Comparison of ENCODE assay signal across 20 cellular contexts in the genomic region with DNA sequence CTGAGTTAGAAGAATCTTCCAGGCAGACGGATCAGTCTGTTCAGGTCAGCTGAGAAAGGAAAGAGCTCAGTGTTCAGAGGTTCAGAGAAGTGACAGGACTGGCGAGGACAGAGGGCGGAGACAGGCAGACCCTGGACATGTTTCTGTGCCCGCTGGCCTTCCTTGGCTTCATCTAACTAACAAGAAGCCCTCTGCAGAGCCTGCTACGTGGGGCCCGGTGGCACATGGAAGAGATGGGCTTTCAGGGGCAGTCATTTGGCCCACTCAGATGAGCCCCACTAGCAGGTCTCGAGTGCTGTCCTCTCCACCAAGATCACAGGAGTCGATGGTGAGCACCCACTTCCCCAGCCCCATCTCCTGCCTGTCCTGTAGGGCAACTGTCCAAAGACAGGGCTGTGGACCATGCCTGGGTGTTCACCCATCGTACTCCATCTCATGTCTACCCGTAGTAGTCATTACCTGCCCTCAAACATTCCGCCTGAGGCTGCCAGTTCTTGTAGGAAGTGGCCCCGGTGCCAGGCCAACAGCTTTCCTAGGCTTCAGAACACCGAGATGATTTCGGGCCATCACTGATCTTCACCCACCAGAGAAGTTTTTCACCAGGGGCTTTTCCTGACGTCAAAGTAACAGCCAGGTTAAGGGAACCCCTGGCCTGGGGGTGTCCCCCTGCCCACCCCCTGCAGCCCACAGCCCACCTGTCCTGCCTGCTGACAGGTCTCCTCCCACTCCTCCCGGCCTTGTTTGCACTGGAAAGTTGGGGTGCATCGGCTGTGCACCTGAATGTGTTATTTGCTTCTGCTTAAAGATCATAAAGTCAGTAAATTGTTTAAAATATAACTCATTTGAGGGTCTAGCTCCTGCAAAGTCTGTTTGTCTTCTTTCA. TPM values are rescaled to one million over a fixed set of nuclear protein-coding genes. Genes with fewer than 3 reads are reported as not detected.
"Had no signal": no experiment of that assay in that cellular context is flagged by ENCODE, and none has a peak within 500 bp of the region (broad histone marks: within the 10 kb centered on the region; RNA-seq: fewer than 3 reads in every experiment).

No MANE protein-coding gene starts in this region.

- H3K4me1 Mint-ChIP-seq: naive thymus-derived CD4-positive, alpha-beta T cell; stimulated activated effector memory CD8-positive, alpha-beta T cell treated with anti-CD3 and anti-CD28 coated beads, Interleukin-12 subunit alpha, Interleukin-12 subunit beta, amount 100 ng/mL, for 72 hours had no signal

- H3K36me3 ChIP-seq: colonic mucosa, heart right ventricle, left ventricle myocardium inferior, right atrium auricular region, suprapubic skin, thyroid gland, upper lobe of left lung, vagina had no signal

- H3K27ac ChIP-seq: colonic mucosa, heart right ventricle, left ventricle myocardium inferior, right atrium auricular region, suprapubic skin, thyroid gland, vagina had no signal

- ATAC-seq: esophagus mucosa; heart right ventricle; left cardiac atrium; naive thymus-derived CD4-positive, alpha-beta T cell; stimulated activated effector memory CD8-positive, alpha-beta T cell treated with anti-CD3 and anti-CD28 coated beads, Interleukin-12 subunit alpha, Interleukin-12 subunit beta, amount 100 ng/mL, for 72 hours; stimulated activated naive CD8-positive, alpha-beta T cell treated with anti-CD3 and anti-CD28 coated beads, Interleukin-15, Interleukin-2, amounts not matched to agents 100 U/mL and 50 U/mL, for 24 hours had no signal

- DNase-seq: colonic mucosa; effector CD8-positive, alpha-beta T cell; heart right ventricle; hypothalamus; left cardiac atrium; left ventricle myocardium inferior; naive thymus-derived CD4-positive, alpha-beta T cell; stimulated activated CD4-positive, alpha-beta T cell treated with anti-CD3 and anti-CD28 coated beads, Interleukin-4, amount 100 ng/mL, for 1 hour; stimulated activated CD8-positive, alpha-beta memory T cell treated with anti-CD3 and anti-CD28 coated beads, Interleukin-4, amount 100 ng/mL, for 48 hours; stimulated activated naive CD8-positive, alpha-beta T cell treated with anti-CD3 and anti-CD28 coated beads, Interleukin-15, Interleukin-2, amounts not matched to agents 100 U/mL and 50 U/mL, for 24 hours; thyroid gland had no signal

- H3K4me2 ChIP-seq: smooth muscle cell had no signal

- H3K4me3 Mint-ChIP-seq: stimulated activated effector memory CD8-positive, alpha-beta T cell treated with anti-CD3 and anti-CD28 coated beads, Interleukin-12 subunit alpha, Interleukin-12 subunit beta, amount 100 ng/mL, for 72 hours had no signal

- H3K9me3 Mint-ChIP-seq: stimulated activated effector memory CD8-positive, alpha-beta T cell treated with anti-CD3 and anti-CD28 coated beads, Interleukin-12 subunit alpha, Interleukin-12 subunit beta, amount 100 ng/mL, for 72 hours had no signal

- H3K4me1 ChIP-seq: colonic mucosa had no signal

- H3K4me3 ChIP-seq: colonic mucosa, heart right ventricle, left ventricle myocardium inferior, lung, right atrium auricular region, smooth muscle cell, suprapubic skin, thyroid gland, vagina had no signal

- H3K36me3 Mint-ChIP-seq: naive thymus-derived CD4-positive, alpha-beta T cell; stimulated activated effector memory CD8-positive, alpha-beta T cell treated with anti-CD3 and anti-CD28 coated beads, Interleukin-12 subunit alpha, Interleukin-12 subunit beta, amount 100 ng/mL, for 72 hours had no signal

- H3K9me3 ChIP-seq: colonic mucosa, right atrium auricular region, suprapubic skin, thyroid gland, upper lobe of left lung, vagina had no signal

- H3K27ac Mint-ChIP-seq: naive thymus-derived CD4-positive, alpha-beta T cell; stimulated activated effector memory CD8-positive, alpha-beta T cell treated with anti-CD3 and anti-CD28 coated beads, Interleukin-12 subunit alpha, Interleukin-12 subunit beta, amount 100 ng/mL, for 72 hours had no signal

RNA-seq across cellular contexts. Expression of gene IRX2, which starts 14.0 kb away (rescaled TPM):
- total RNA-seq: mononuclear cell; naive thymus-derived CD4-positive, alpha-beta T cell had no signal
- polyA plus RNA-seq: naive thymus-derived CD4-positive, alpha-beta T cell had no signal
